ENCODE assay signal across 9 cellular contexts in the genomic region with DNA sequence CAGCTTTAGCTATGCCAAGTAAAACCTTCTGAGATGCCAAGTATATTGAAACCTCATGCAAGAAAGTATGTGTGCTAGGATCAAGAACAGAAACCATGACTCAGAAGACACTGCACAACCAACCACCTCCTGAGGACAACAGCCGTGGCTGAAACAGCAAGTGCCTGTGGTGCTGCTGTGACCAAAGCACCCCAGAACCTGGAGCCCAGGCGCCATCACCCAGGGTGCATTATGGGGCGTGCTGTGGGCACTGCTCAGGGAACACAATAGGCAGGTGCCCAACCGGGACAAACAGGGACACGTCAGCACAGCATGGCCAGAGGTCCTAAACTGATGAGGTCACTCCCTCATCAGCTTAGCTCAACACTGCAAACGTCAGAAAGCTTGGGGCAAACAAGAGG.
A peak's percentile ranks its signal among the peaks of the same experiment; 100 is the strongest.
DNase-seq lines count a peak whose midpoint lies in the region; ATAC-seq and TF ChIP-seq lines count a peak whose summit lies in the region.
"Had no signal": no experiment of that assay in that cellular context is flagged by ENCODE, and none has a peak within 500 bp of the region (broad histone marks: within the 10 kb centered on the region; RNA-seq: fewer than 3 reads in every experiment).

No MANE protein-coding gene starts in this region.

- H3K27ac ChIP-seq in KMS-11: peak overlapping the region; percentile 95
- H3K27ac ChIP-seq: HL-60 had no signal

- no peaks in the 10 kb centered on the region for H3K79me2 ChIP-seq in KMS-11 (ENCODE audit: insufficient read depth, low read depth)

- ATAC-seq in GM21526 (IDR thresholded peaks at IDR 0.05; ENCODE audit: low FRiP score, unreplicated experiment) (peak; percentile 99), esophagus mucosa (peak; percentile 65), Right ventricle myocardium superior (ENCODE audit: poor library complexity) (no peak)

- peak overlapping the region; percentile 78 for H3K9ac ChIP-seq in KMS-11

- peak overlapping the region; percentile 45; the same call in 1 of the 2 replicates for H2AFZ ChIP-seq in KMS-11 (ENCODE audit: low read depth)

- intact Hi-C loops in Right ventricle myocardium superior (cut with DNase I) (no loop called here), posterior vena cava (cut with DNase I) (no loop called here)

- H4K20me1 ChIP-seq in KMS-11 (ENCODE audit: insufficient read depth): no peaks in the 10 kb centered on the region

- H3K4me3 ChIP-seq in GM12864 (ENCODE audit: low read depth, low read length) (no peak overlapping the region), KMS-11 (IDR thresholded peaks at IDR 0.05; ENCODE audit: insufficient read depth, low read depth, low read length) (no peak overlapping the region)

- peak overlapping the region; percentile 56; the same call in 1 of the 2 replicates for H3K4me2 ChIP-seq in KMS-11

- H3K36me3 ChIP-seq in KMS-11 (ENCODE audit: insufficient read depth): no peaks in the 10 kb centered on the region

- no peaks in the 10 kb centered on the region for H3K27me3 ChIP-seq in KMS-11 (ENCODE audit: insufficient read depth, low read depth)

- DNase-seq in GM12864 (ENCODE audit: low read depth): peak; percentile 68
- DNase-seq in Right ventricle myocardium superior: no peak
- no peak for DNase-seq in germinal center (ENCODE audit: low spot score)
- no peak for DNase-seq in posterior vena cava (ENCODE audit: low spot score)
- no peak for DNase-seq in NCI-H2081 treated with DMSO at 0.1 percent for 48 hours (lab: John Stamatoyannopoulos, UW)

- peaks cover 27% of the 10 kb centered on the region for H3K4me1 ChIP-seq in KMS-11 (ENCODE audit: low read depth, poor library complexity, severe bottlenecking)

- TF ChIP-seq CTCF in GM12864 (IDR thresholded peaks at IDR 0.05; ENCODE audit: low read depth, low read length, missing control alignments): no peak
- TF ChIP-seq CTCF in KMS-11 (conservative IDR thresholded peaks at IDR 0.05; ENCODE audit: low read depth, low read length): no peak
